In the genomic region with DNA sequence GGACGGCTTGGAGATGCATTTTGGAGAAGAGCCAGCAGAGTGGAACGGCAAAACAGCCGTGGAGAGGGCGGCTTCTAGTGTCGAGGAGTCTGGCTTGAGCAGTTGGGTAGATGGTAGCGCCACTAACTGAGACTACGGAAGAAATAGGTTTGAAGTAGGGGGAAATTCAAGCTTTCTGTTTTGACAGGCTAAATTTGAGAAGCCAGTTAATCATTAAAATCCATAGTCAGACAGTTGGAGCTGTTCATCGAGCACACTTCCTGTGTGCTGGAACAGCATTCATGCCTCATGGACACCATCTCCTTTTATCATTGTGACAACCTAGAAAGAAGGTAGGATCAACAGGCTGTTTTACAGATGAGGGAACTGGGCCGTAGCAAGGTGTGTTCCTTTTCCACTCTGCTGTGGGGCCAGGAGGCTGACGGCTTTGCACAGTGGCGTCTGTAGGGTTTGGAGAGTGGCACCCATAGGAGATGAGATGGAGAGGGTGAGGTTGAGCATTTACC, we compare ENCODE assay signal across 22 cellular contexts. TPM values are rescaled to one million over a fixed set of nuclear protein-coding genes. Genes with fewer than 3 reads are reported as not detected.
DNase-seq lines count a peak whose midpoint lies in the region; ATAC-seq and TF ChIP-seq lines count a peak whose summit lies in the region.
"Had no signal": no experiment of that assay in that cellular context is flagged by ENCODE, and none has a peak within 500 bp of the region (broad histone marks: within the 10 kb centered on the region; RNA-seq: fewer than 3 reads in every experiment).

No MANE protein-coding gene starts in this region.

- H3K27me3 Mint-ChIP-seq in nephron progenitor cell (ENCODE audit: low read depth, poor library complexity): peaks cover 6% of the 10 kb centered on the region

- DNase-seq in DMS53 (lab: John Stamatoyannopoulos, UW) (peak; percentile 66), epithelial cell of proximal tubule (ENCODE audit: low read depth) (no peak), nephron progenitor cell (no peak), AG08396 (ENCODE audit: low spot score) (no peak), MM.1S (no peak), NCI-H2107 treated with DMSO at 0.1 percent for 48 hours (lab: John Stamatoyannopoulos, UW; ENCODE audit: unreplicated experiment) (no peak)
- DNase-seq: activated CD8-positive, alpha-beta memory T cell treated with anti-CD3 and anti-CD28 coated beads, Interleukin-2, amount 50 U/mL, for 48 hours; activated effector memory CD4-positive, alpha-beta T cell treated with anti-CD3 and anti-CD28 coated beads, Interleukin-2, amount 50 U/mL, for 16 hours; heart left ventricle; left ventricle myocardium inferior; NCI-H1436 treated with DMSO at 0.1 percent for 48 hours; PC-9; SIG-M5; stimulated activated CD4-positive, alpha-beta T cell treated with anti-CD3 and anti-CD28 coated beads, Interleukin-15, amount 100 ng/mL, for 24 hours had no signal

- no peak overlapping the region for H3K9ac ChIP-seq in OCI-LY1 (ENCODE audit: low read length)
- no peak overlapping the region for H3K9ac ChIP-seq in MM.1S (ENCODE audit: low read length)

- no peaks in the 10 kb centered on the region for H3F3A ChIP-seq in OCI-LY1 (ENCODE audit: insufficient read depth, low read length)
- H3F3A ChIP-seq in MM.1S (ENCODE audit: insufficient read depth, low read length): peaks cover 9% of the 10 kb centered on the region

- no peaks in the 10 kb centered on the region for H3K27me3 ChIP-seq in OCI-LY1 (ENCODE audit: insufficient read depth, low read length)
- H3K27me3 ChIP-seq in MM.1S (replicated peaks; ENCODE audit: insufficient read depth, low read length): no peaks in the 10 kb centered on the region
- H3K27me3 ChIP-seq: breast epithelium, heart left ventricle had no signal

- peaks cover 9% of the 10 kb centered on the region for H3K79me2 ChIP-seq in OCI-LY1 (ENCODE audit: insufficient read depth, low read length)
- H3K79me2 ChIP-seq in MM.1S (ENCODE audit: low read length): peaks cover 10% of the 10 kb centered on the region

- ATAC-seq in GM21390 (IDR thresholded peaks at IDR 0.05; ENCODE audit: unreplicated experiment): no peak
- ATAC-seq: heart left ventricle, sciatic nerve had no signal

- TF ChIP-seq CTCF in OCI-LY1 (IDR thresholded peaks at IDR 0.05; ENCODE audit: low read length) (no peak), epithelial cell of proximal tubule (conservative IDR thresholded peaks at IDR 0.05; ENCODE audit: low read depth, low read length) (no peak), nephron progenitor cell (IDR thresholded peaks at IDR 0.05) (no peak), MM.1S (IDR thresholded peaks at IDR 0.05; ENCODE audit: low read length) (no peak)

- peak overlapping the region; percentile 8; the same call in 1 of the 2 replicates for H3K4me2 ChIP-seq in OCI-LY1 (ENCODE audit: low read length)
- no peak overlapping the region for H3K4me2 ChIP-seq in MM.1S (ENCODE audit: low read depth, low read length)
- H3K4me2 ChIP-seq: PC-9 had no signal

- H3K9me2 ChIP-seq in OCI-LY1 (ENCODE audit: low read depth, low read length) (no peaks in the 10 kb centered on the region), MM.1S (replicated peaks; ENCODE audit: insufficient read depth, low read length) (no peaks in the 10 kb centered on the region)

- H3K4me3 ChIP-seq in OCI-LY1 (ENCODE audit: low read depth, low read length, poor library complexity, severe bottlenecking): no peak overlapping the region
- H3K4me3 ChIP-seq in epithelial cell of proximal tubule (ENCODE audit: low read depth, low read length): peak overlapping the region; percentile 30
- no peak overlapping the region for H3K4me3 ChIP-seq in MM.1S (ENCODE audit: low read length)
- H3K4me3 ChIP-seq: breast epithelium, coronary artery, heart left ventricle, left ventricle myocardium inferior, PC-9 had no signal

- no peak overlapping the region for H2AFZ ChIP-seq in OCI-LY1 (ENCODE audit: low read length)
- no peak overlapping the region for H2AFZ ChIP-seq in MM.1S (ENCODE audit: low read length)
- H2AFZ ChIP-seq: PC-9 had no signal

- H3K4me1 Mint-ChIP-seq in nephron progenitor cell: peaks cover 20% of the 10 kb centered on the region

- H3K36me3 ChIP-seq in OCI-LY1 (ENCODE audit: insufficient read depth, low read length) (peaks cover 8% of the 10 kb centered on the region; the same call in 1 of the 2 replicates), MM.1S (replicated peaks; ENCODE audit: insufficient read depth, low read length) (no peaks in the 10 kb centered on the region)
- H3K36me3 ChIP-seq: breast epithelium, heart left ventricle, left ventricle myocardium inferior had no signal

- peak overlapping the region; percentile 20 for H3K27ac Mint-ChIP-seq in nephron progenitor cell

- H3K9me3 Mint-ChIP-seq in nephron progenitor cell: no peaks in the 10 kb centered on the region

- no peaks in the 10 kb centered on the region for H4K20me1 ChIP-seq in OCI-LY1 (ENCODE audit: insufficient read depth, low read length)
- no peaks in the 10 kb centered on the region for H4K20me1 ChIP-seq in MM.1S (ENCODE audit: insufficient read depth, low read length)

- H3K4me1 ChIP-seq in OCI-LY1 (ENCODE audit: insufficient read depth, low read length, severe bottlenecking) (peaks cover 21% of the 10 kb centered on the region), MM.1S (ENCODE audit: low read length) (no peaks in the 10 kb centered on the region)

- no peak overlapping the region for H3K4me3 Mint-ChIP-seq in nephron progenitor cell

- H3K36me3 Mint-ChIP-seq in nephron progenitor cell (ENCODE audit: low read depth): no peaks in the 10 kb centered on the region

- H3K27ac ChIP-seq in OCI-LY1 (ENCODE audit: low read depth, low read length, poor library complexity, severe bottlenecking) (peak overlapping the region; percentile 18), MM.1S (ENCODE audit: low read length) (no peak overlapping the region)
- H3K27ac ChIP-seq: breast epithelium, coronary artery, heart left ventricle, left ventricle myocardium inferior, PC-9 had no signal

- H3K9me3 ChIP-seq in OCI-LY1 (ENCODE audit: low read length) (no peaks in the 10 kb centered on the region), MM.1S (replicated peaks; ENCODE audit: insufficient read depth, low read length) (no peaks in the 10 kb centered on the region)
- H3K9me3 ChIP-seq: breast epithelium, heart left ventricle, left ventricle myocardium inferior had no signal

RNA-seq across cellular contexts. Expression of a gene that starts 3.4 kb away (rescaled TPM):
- total RNA-seq in epithelial cell of proximal tubule: not detected in 2 replicates
- total RNA-seq: left ventricle myocardium inferior; osteocyte; PC-9; sciatic nerve; subcutaneous adipose tissue; T-helper 1 cell treated with Interleukin-12 subunit alpha and Interleukin-12 subunit beta and Interleukin-4 antibody, amounts not matched to agents 30 ng/mL and 1 ng/mL, for 36 hours had no signal

RNA-seq across cellular contexts. Expression of a gene that starts 4.1 kb away (rescaled TPM):
- 248 and 580 TPM in 2 replicates for total RNA-seq in epithelial cell of proximal tubule

RNA-seq across cellular contexts. Expression of a gene that starts 16.1 kb away (rescaled TPM):
- total RNA-seq in epithelial cell of proximal tubule: 53.2 and 64.8 TPM in 2 replicates

RNA-seq across cellular contexts. Expression of a gene that starts 27.3 kb away (rescaled TPM):
- total RNA-seq in epithelial cell of proximal tubule: 0.72 and 8.1 TPM in 2 replicates

RNA-seq across cellular contexts. Expression of a gene that starts 31.3 kb away (rescaled TPM):
- total RNA-seq in epithelial cell of proximal tubule: 20.7 and 43.7 TPM in 2 replicates
